In the genomic region with DNA sequence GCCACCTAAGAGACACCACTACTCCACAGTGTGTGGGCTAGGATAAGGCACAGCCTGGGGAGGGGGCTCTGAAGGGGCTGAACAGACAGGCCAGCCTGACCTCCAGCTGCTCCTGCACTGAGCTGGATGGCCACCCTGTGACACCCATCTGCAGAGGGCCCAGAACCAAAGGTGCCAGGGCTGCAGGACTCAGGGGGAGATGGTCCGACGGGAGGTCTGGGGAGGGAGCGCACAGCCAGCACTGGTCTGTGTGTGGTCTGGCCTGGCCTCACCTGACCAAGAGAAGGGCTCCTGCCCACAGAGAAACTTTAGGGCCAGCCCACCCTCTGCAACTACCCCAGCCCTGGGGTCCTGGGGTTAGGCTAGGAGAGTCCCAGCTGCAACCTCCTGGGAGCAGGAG, we compare ENCODE assay signal across 8 cellular contexts. TPM values are rescaled to one million over a fixed set of nuclear protein-coding genes. Genes with fewer than 3 reads are reported as not detected.
DNase-seq lines count a peak whose midpoint lies in the region; ATAC-seq and TF ChIP-seq lines count a peak whose summit lies in the region.

No MANE protein-coding gene starts in this region.

- peaks cover 18% of the 10 kb centered on the region for H3K36me3 Mint-ChIP-seq in CD4-positive, alpha-beta T cell (ENCODE audit: low read depth)
- peaks cover 10% of the 10 kb centered on the region for H3K36me3 Mint-ChIP-seq in neural progenitor cell

- no peaks in the 10 kb centered on the region for H3K9me3 Mint-ChIP-seq in CD4-positive, alpha-beta T cell
- no peaks in the 10 kb centered on the region for H3K9me3 Mint-ChIP-seq in neural progenitor cell

- peaks cover 21% of the 10 kb centered on the region for H3K4me1 ChIP-seq in Loucy (ENCODE audit: insufficient read depth, low read length, poor library complexity, severe bottlenecking)
- peaks cover 29% of the 10 kb centered on the region for H3K4me1 ChIP-seq in effector memory CD4-positive, alpha-beta T cell (ENCODE audit: control insufficient read depth, insufficient read depth, low read length, poor library complexity, severe bottlenecking)
- no peaks in the 10 kb centered on the region for H3K4me1 ChIP-seq in neural progenitor cell

- H3K9me2 ChIP-seq in Loucy (replicated peaks; ENCODE audit: low read depth, low read length): no peaks in the 10 kb centered on the region

- no peaks in the 10 kb centered on the region for H3F3A ChIP-seq in Loucy (ENCODE audit: low read depth)
- peaks cover 21% of the 10 kb centered on the region for H3F3A ChIP-seq in neural progenitor cell (ENCODE audit: low read depth)

- H3K27me3 ChIP-seq in CD4-positive, alpha-beta T cell (ENCODE audit: control insufficient read depth, insufficient read depth, low read length): no peaks in the 10 kb centered on the region
- H3K27me3 ChIP-seq in Loucy (ENCODE audit: insufficient read depth, low read length, poor library complexity, severe bottlenecking): no peaks in the 10 kb centered on the region
- H3K27me3 ChIP-seq in effector memory CD4-positive, alpha-beta T cell (replicated peaks; ENCODE audit: control insufficient read depth, insufficient read depth, low read length, poor library complexity, severe bottlenecking): no peaks in the 10 kb centered on the region
- peaks cover 20% of the 10 kb centered on the region for H3K27me3 ChIP-seq in neural progenitor cell

- peak overlapping the region; percentile 66 for H3K9ac ChIP-seq in Loucy (ENCODE audit: low read depth, low read length, poor library complexity, severe bottlenecking)
- H3K9ac ChIP-seq in neural progenitor cell: no peak overlapping the region

- no peak overlapping the region for H3K27ac ChIP-seq in CD4-positive, alpha-beta T cell (ENCODE audit: low read depth, low read length)
- peak overlapping the region; percentile 12 for H3K27ac ChIP-seq in effector memory CD4-positive, alpha-beta T cell (ENCODE audit: insufficient read depth, low read length, poor library complexity, severe bottlenecking)
- H3K27ac ChIP-seq in neural progenitor cell: no peak overlapping the region

- peak overlapping the region; percentile 82 for H3K4me3 Mint-ChIP-seq in CD4-positive, alpha-beta T cell
- H3K4me3 Mint-ChIP-seq in neural progenitor cell: peak overlapping the region; percentile 80

- intact Hi-C loops in CD4-positive, alpha-beta T cell (cut with DNase I, micrococcal nuclease): loop anchor here in 1 of 2 experiments (2.0 kb wide), 1 partner anchor 62 kb away; a partner anchor contains a TSS

- H4K20me1 ChIP-seq in Loucy (ENCODE audit: insufficient read depth, low read length, poor library complexity, severe bottlenecking) (no peaks in the 10 kb centered on the region), neural progenitor cell (ENCODE audit: low read depth) (peaks cover 13% of the 10 kb centered on the region)

- H3K27ac Mint-ChIP-seq in CD4-positive, alpha-beta T cell: peak overlapping the region; percentile 85
- no peak overlapping the region for H3K27ac Mint-ChIP-seq in neural progenitor cell

- no peaks in the 10 kb centered on the region for H3K27me3 Mint-ChIP-seq in CD4-positive, alpha-beta T cell
- H3K27me3 Mint-ChIP-seq in neural progenitor cell (ENCODE audit: insufficient read depth, low read depth): peaks cover 20% of the 10 kb centered on the region

- POLR2A ChIA-PET in CD4-positive, alpha-beta T cell (lab: Charles Lee): interaction anchor here (0.6 to 4.6 kb wide), 8 partner anchors 11 to 171 kb away, joined by 3 to 23 read pairs (median 7); a partner anchor contains a TSS

- no peaks in the 10 kb centered on the region for H3K9me3 ChIP-seq in CD4-positive, alpha-beta T cell (ENCODE audit: control insufficient read depth, low read length)
- H3K9me3 ChIP-seq in Loucy (ENCODE audit: insufficient read depth, low read depth, low read length) (no peaks in the 10 kb centered on the region), neural progenitor cell (ENCODE audit: low read depth) (no peaks in the 10 kb centered on the region)
- no peaks in the 10 kb centered on the region for H3K9me3 ChIP-seq in effector memory CD4-positive, alpha-beta T cell (ENCODE audit: control insufficient read depth, low read length)

- H3K36me3 ChIP-seq in Loucy (ENCODE audit: insufficient read depth, low read length): peaks cover 1% of the 10 kb centered on the region; the same call in 1 of the 2 replicates
- H3K36me3 ChIP-seq in effector memory CD4-positive, alpha-beta T cell (ENCODE audit: control insufficient read depth, insufficient read depth, low read length): peaks cover 18% of the 10 kb centered on the region
- no peaks in the 10 kb centered on the region for H3K36me3 ChIP-seq in neural progenitor cell

- peak overlapping the region; percentile 83 for H3K4me2 ChIP-seq in Loucy (ENCODE audit: low read depth, low read length, poor library complexity, severe bottlenecking)
- H3K4me2 ChIP-seq in neural progenitor cell: no peak overlapping the region

- peaks cover 40% of the 10 kb centered on the region for H3K4me1 Mint-ChIP-seq in CD4-positive, alpha-beta T cell (ENCODE audit: low read depth)
- peaks cover 3% of the 10 kb centered on the region for H3K4me1 Mint-ChIP-seq in neural progenitor cell

- H3K79me2 ChIP-seq in Loucy (ENCODE audit: insufficient read depth, low read length) (no peaks in the 10 kb centered on the region), neural progenitor cell (ENCODE audit: low read depth) (no peaks in the 10 kb centered on the region)

- H2AFZ ChIP-seq in Loucy (ENCODE audit: low read length): no peak overlapping the region
- no peak overlapping the region for H2AFZ ChIP-seq in neural progenitor cell (replicated peaks)

- no peak for DNase-seq in CD4-positive, alpha-beta T cell
- no peak for DNase-seq in effector memory CD4-positive, alpha-beta T cell
- DNase-seq in neural progenitor cell (ENCODE audit: low spot score): no peak
- DNase-seq in AG20443 (ENCODE audit: low spot score): no peak
- DNase-seq in NCI-H1694 (lab: John Stamatoyannopoulos, UW): no peak
- no peak for DNase-seq in NCI-H128 (lab: John Stamatoyannopoulos, UW; ENCODE audit: unreplicated experiment)

- TF ChIP-seq CTCF in CD4-positive, alpha-beta T cell (IDR thresholded peaks at IDR 0.05): no peak
- no peak for TF ChIP-seq CTCF in Loucy (conservative IDR thresholded peaks at IDR 0.05; ENCODE audit: low read length)
- TF ChIP-seq CTCF in neural progenitor cell (IDR thresholded peaks at IDR 0.05): no peak

- CTCF ChIA-PET in CD4-positive, alpha-beta T cell (lab: Charles Lee): interaction anchor here (1.4 to 3.2 kb wide), 2 partner anchors 32 to 34 kb away, joined by 4 to 22 read pairs; no protein-coding TSS in a partner anchor

- ATAC-seq in CD4-positive, alpha-beta T cell (ENCODE audit: poor library complexity): no peak
- ATAC-seq in GM19463 (IDR thresholded peaks at IDR 0.05; ENCODE audit: unreplicated experiment): no peak

- H3K4me3 ChIP-seq in Loucy (ENCODE audit: low read length, poor library complexity, severe bottlenecking): peak overlapping the region; percentile 63
- peak overlapping the region; percentile 11 for H3K4me3 ChIP-seq in effector memory CD4-positive, alpha-beta T cell (ENCODE audit: insufficient read depth, low read depth, low read length, poor library complexity, severe bottlenecking)
- no peak overlapping the region for H3K4me3 ChIP-seq in neural progenitor cell

RNA-seq across cellular contexts. Expression of a gene that starts 0.8 kb away (rescaled TPM):
- 1 to 10 TPM; 3.6 to 4.2 TPM for total RNA-seq in CD4-positive, alpha-beta T cell
- 0.81 TPM in 1 of 2 replicates, not detected in the other for total RNA-seq in neural progenitor cell (ENCODE audit: low replicate concordance)

RNA-seq across cellular contexts. Expression of a gene that starts 12.1 kb away (rescaled TPM):
- total RNA-seq in CD4-positive, alpha-beta T cell: 100 to 1,000 TPM; 141 to 145 TPM
- 32.1 and 52.9 TPM in 2 replicates for total RNA-seq in neural progenitor cell (ENCODE audit: low replicate concordance)

RNA-seq across cellular contexts. Expression of a gene that starts 26.1 kb away (rescaled TPM):
- total RNA-seq in CD4-positive, alpha-beta T cell: 100 to 1,000 TPM; 260 to 267 TPM
- 27.6 and 55.0 TPM in 2 replicates for total RNA-seq in neural progenitor cell (ENCODE audit: low replicate concordance)
